Comparison of ENCODE assay signal across 32 cellular contexts in genomic region chr16:47483616-47484015, GRCh38.
"Had no signal": no experiment of that assay in that cellular context is flagged by ENCODE, and none has a peak within 500 bp of the region (broad histone marks: within the 10 kb centered on the region; RNA-seq: fewer than 3 reads in every experiment).

No MANE protein-coding gene starts in this region.

- FAIRE-seq: frontal cortex had no signal

- ATAC-seq: activated CD8-positive, alpha-beta T cell treated with anti-CD3 and anti-CD28 coated beads for 36 hours; activated naive CD8-positive, alpha-beta T cell treated with anti-CD3 and anti-CD28 coated beads, Interleukin-2, amount 50 U/mL, for 24 hours; activated T-cell treated with anti-CD3 and anti-CD28 coated beads, Interleukin-2, amount 50 U/mL, for 4 hours; body of pancreas; esophagus mucosa; heart left ventricle; T-helper 17 cell had no signal

- H3K36me3 ChIP-seq: adrenal gland, cardiac muscle cell, colonic mucosa, heart left ventricle had no signal

- H3K27me3 ChIP-seq: adrenal gland, body of pancreas, cardiac muscle cell, colonic mucosa, heart left ventricle had no signal

- H3K27ac Mint-ChIP-seq: activated CD8-positive, alpha-beta T cell treated with anti-CD3 and anti-CD28 coated beads for 36 hours; activated naive CD4-positive, alpha-beta T cell treated with anti-CD3 and anti-CD28 coated beads for 36 hours; activated naive CD4-positive, alpha-beta T cell treated with anti-CD3 and anti-CD28 coated beads, Interleukin-2, amount 50 U/mL, for 24 hours; activated naive CD8-positive, alpha-beta T cell treated with anti-CD3 and anti-CD28 coated beads for 36 hours; activated naive CD8-positive, alpha-beta T cell treated with anti-CD3 and anti-CD28 coated beads, Interleukin-2, amount 50 U/mL, for 24 hours; activated T-helper 2 cell treated with anti-CD3 and anti-CD28 coated beads, Interferon-gamma antibody, Interleukin-2, Interleukin-4, amounts not matched to agents 10 μg/mL and 5 μg/mL and 100 μg/mL, durations not matched to agents 14 hours and 24 hours and 36 hours; endodermal cell; T-helper 17 cell; T-helper 2 cell treated with Interferon-gamma antibody and Interleukin-4, amounts not matched to agents 5 μg/mL and 100 μg/mL, for 36 hours had no signal

- H3K27ac ChIP-seq: adrenal gland, body of pancreas, cardiac muscle cell, colonic mucosa, heart left ventricle had no signal

- H3K4me1 ChIP-seq: body of pancreas, colonic mucosa had no signal

- H3K4me3 ChIP-seq: adrenal gland, body of pancreas, cardiac muscle cell, colonic mucosa, heart left ventricle had no signal

- H3K9me3 ChIP-seq: colonic mucosa had no signal

- H3K27me3 Mint-ChIP-seq: activated CD8-positive, alpha-beta T cell treated with anti-CD3 and anti-CD28 coated beads for 36 hours; activated naive CD4-positive, alpha-beta T cell treated with anti-CD3 and anti-CD28 coated beads, Interleukin-2, amount 50 U/mL, for 24 hours; activated naive CD8-positive, alpha-beta T cell treated with anti-CD3 and anti-CD28 coated beads for 36 hours; activated naive CD8-positive, alpha-beta T cell treated with anti-CD3 and anti-CD28 coated beads, Interleukin-2, amount 50 U/mL, for 24 hours; T-helper 17 cell had no signal

- H3K4me3 Mint-ChIP-seq: activated CD8-positive, alpha-beta T cell treated with anti-CD3 and anti-CD28 coated beads for 36 hours; activated naive CD4-positive, alpha-beta T cell treated with anti-CD3 and anti-CD28 coated beads for 36 hours; activated naive CD4-positive, alpha-beta T cell treated with anti-CD3 and anti-CD28 coated beads, Interleukin-2, amount 50 U/mL, for 24 hours; activated naive CD8-positive, alpha-beta T cell treated with anti-CD3 and anti-CD28 coated beads for 36 hours; activated naive CD8-positive, alpha-beta T cell treated with anti-CD3 and anti-CD28 coated beads, Interleukin-2, amount 50 U/mL, for 24 hours; activated T-cell treated with anti-CD3 and anti-CD28 coated beads, Interleukin-2, amount 50 U/mL, for 4 hours; endodermal cell; T-helper 2 cell treated with Interferon-gamma antibody and Interleukin-4, amounts not matched to agents 5 μg/mL and 100 μg/mL, for 36 hours had no signal

- DNase-seq: activated CD4-positive, alpha-beta T cell treated with anti-CD3 and anti-CD28 coated beads for 48 hours; activated CD4-positive, alpha-beta T cell treated with anti-CD3 and anti-CD28 coated beads, Interleukin-2, amount 50 U/mL, for 1 hour; activated CD4-positive, alpha-beta T cell treated with anti-CD3 and anti-CD28 coated beads, Interleukin-2, amount 50 U/mL, for 48 hours; activated CD4-positive, CD25-positive, alpha-beta regulatory T cell; activated CD8-positive, alpha-beta memory T cell treated with anti-CD3 and anti-CD28 coated beads for 24 hours; activated CD8-positive, alpha-beta T cell treated with anti-CD3 and anti-CD28 coated beads for 36 hours; activated effector memory CD4-positive, alpha-beta T cell treated with anti-CD3 and anti-CD28 coated beads, Interleukin-2, amount 50 U/mL, for 16 hours; activated naive CD4-positive, alpha-beta T cell treated with anti-CD3 and anti-CD28 coated beads for 36 hours; activated naive CD8-positive, alpha-beta T cell treated with anti-CD3 and anti-CD28 coated beads for 36 hours; activated naive CD8-positive, alpha-beta T cell treated with anti-CD3 and anti-CD28 coated beads, Interleukin-2, amount 50 U/mL, for 24 hours; activated T-cell treated with anti-CD3 and anti-CD28 coated beads, Interleukin-2, amount 50 U/mL, for 4 hours; adrenal gland; amygdala; aorta; body of pancreas; central memory CD4-positive, alpha-beta T cell; cerebellar nuclear complex; colonic mucosa; effector memory CD4-positive, alpha-beta T cell; endodermal cell; foreskin fibroblast; glutamatergic neuron; heart left ventricle; T-helper 1 cell; T-helper 17 cell; T1000 had no signal

- H3K9me3 Mint-ChIP-seq: activated naive CD4-positive, alpha-beta T cell treated with anti-CD3 and anti-CD28 coated beads, Interleukin-2, amount 50 U/mL, for 24 hours had no signal
